ENCODE assay signal across 1 cellular context in the genomic region with DNA sequence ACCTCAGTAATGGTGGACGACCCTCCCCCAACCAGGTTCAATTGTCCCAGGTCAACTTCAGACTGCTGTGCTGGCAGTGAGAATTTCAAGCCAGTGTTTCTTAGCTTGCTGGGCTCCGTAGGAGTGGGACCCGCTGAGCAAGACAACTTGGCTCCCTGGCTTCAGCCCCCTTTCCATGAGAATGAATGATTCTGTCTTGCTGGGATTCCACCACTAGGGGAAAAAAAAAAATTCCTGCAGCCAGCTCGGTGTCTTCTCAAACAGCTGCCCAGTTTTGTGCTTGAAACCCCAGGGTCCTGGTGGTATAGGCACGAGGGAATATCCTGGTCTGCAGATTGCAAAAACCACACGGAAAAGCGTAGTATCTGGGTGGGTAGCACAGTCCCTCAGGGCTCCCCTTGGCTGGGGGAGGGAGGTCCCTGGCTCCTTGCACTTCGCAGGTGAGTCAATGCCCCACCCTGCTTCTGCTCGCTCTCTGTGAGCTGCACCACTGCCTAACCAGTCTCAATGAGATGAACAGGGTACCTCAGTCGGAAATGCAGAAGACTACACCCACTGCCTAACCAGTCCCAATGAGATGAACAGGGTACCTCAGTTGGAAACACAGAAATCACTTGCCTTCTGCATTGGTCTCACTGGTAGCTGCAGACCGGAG.
TF ChIP-seq lines count a peak whose summit lies in the region.

No MANE protein-coding gene starts in this region.

TF ChIP-seq in GM23338, 12 proteins besides CTCF, POLR2A, EP300 and RAD21 (continued from another document):
- TF ChIP-seq, protein P1, sequence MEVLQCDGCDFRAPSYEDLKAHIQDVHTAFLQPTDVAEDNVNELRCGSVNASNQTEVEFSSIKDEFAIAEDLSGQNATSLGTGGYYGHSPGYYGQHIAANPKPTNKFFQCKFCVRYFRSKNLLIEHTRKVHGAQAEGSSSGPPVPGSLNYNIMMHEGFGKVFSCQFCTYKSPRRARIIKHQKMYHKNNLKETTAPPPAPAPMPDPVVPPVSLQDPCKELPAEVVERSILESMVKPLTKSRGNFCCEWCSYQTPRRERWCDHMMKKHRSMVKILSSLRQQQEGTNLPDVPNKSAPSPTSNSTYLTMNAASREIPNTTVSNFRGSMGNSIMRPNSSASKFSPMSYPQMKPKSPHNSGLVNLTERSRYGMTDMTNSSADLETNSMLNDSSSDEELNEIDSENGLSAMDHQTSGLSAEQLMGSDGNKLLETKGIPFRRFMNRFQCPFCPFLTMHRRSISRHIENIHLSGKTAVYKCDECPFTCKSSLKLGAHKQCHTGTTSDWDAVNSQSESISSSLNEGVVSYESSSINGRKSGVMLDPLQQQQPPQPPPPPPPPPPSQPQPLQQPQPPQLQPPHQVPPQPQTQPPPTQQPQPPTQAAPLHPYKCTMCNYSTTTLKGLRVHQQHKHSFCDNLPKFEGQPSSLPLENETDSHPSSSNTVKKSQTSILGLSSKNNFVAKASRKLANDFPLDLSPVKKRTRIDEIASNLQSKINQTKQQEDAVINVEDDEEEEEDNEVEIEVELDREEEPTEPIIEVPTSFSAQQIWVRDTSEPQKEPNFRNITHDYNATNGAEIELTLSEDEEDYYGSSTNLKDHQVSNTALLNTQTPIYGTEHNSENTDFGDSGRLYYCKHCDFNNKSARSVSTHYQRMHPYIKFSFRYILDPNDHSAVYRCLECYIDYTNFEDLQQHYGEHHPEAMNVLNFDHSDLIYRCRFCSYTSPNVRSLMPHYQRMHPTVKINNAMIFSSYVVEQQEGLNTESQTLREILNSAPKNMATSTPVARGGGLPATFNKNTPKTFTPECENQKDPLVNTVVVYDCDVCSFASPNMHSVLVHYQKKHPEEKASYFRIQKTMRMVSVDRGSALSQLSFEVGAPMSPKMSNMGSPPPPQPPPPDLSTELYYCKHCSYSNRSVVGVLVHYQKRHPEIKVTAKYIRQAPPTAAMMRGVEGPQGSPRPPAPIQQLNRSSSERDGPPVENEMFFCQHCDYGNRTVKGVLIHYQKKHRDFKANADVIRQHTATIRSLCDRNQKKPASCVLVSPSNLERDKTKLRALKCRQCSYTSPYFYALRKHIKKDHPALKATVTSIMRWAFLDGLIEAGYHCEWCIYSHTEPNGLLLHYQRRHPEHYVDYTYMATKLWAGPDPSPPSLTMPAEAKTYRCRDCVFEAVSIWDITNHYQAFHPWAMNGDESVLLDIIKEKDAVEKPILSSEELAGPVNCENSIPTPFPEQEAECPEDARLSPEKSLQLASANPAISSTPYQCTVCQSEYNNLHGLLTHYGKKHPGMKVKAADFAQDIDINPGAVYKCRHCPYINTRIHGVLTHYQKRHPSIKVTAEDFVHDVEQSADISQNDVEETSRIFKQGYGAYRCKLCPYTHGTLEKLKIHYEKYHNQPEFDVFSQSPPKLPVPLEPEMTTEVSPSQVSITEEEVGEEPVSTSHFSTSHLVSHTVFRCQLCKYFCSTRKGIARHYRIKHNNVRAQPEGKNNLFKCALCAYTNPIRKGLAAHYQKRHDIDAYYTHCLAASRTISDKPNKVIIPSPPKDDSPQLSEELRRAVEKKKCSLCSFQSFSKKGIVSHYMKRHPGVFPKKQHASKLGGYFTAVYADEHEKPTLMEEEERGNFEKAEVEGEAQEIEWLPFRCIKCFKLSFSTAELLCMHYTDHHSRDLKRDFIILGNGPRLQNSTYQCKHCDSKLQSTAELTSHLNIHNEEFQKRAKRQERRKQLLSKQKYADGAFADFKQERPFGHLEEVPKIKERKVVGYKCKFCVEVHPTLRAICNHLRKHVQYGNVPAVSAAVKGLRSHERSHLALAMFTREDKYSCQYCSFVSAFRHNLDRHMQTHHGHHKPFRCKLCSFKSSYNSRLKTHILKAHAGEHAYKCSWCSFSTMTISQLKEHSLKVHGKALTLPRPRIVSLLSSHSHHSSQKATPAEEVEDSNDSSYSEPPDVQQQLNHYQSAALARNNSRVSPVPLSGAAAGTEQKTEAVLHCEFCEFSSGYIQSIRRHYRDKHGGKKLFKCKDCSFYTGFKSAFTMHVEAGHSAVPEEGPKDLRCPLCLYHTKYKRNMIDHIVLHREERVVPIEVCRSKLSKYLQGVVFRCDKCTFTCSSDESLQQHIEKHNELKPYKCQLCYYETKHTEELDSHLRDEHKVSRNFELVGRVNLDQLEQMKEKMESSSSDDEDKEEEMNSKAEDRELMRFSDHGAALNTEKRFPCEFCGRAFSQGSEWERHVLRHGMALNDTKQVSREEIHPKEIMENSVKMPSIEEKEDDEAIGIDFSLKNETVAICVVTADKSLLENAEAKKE (CRISPR knock-in tag; IDR thresholded peaks at IDR 0.05) = no peak; the same call in 1 of the 2 replicates
- no peak for TF ChIP-seq STAT1 (IDR thresholded peaks at IDR 0.05; ENCODE audit: unreplicated experiment)
